Comparison of ENCODE assay signal across 1 cellular context in genomic region chr1:3070654-3071506, GRCh38.
TF ChIP-seq lines count a peak whose summit lies in the region.

No MANE protein-coding gene starts in this region.

TF ChIP-seq in HepG2, 621 proteins besides CTCF, POLR2A, EP300 and RAD21 (continued from another document):
- TF ChIP-seq ZFP91 (CRISPR knock-in tag; IDR thresholded peaks at IDR 0.05; ENCODE audit: borderline replicate concordance) (peak; percentile 79; the same call in 1 of the 2 replicates), NR2F2 (IDR thresholded peaks at IDR 0.05; ENCODE audit: borderline replicate concordance, low read depth) (peak; percentile 59; the same call in 1 of the 2 replicates), NFKB2 (CRISPR knock-in tag; IDR thresholded peaks at IDR 0.05; ENCODE audit: borderline replicate concordance) (no peak; the same call in 1 of the 2 replicates), HOXA3 (CRISPR knock-in tag; IDR thresholded peaks at IDR 0.05) (peak; percentile 44; the same call in 1 of the 2 replicates), SOX6 (IDR thresholded peaks at IDR 0.05) (no peak), SOX6 (CRISPR knock-in tag; IDR thresholded peaks at IDR 0.05) (peak; percentile 8; the same call in 1 of the 2 replicates), ZNF687 (CRISPR knock-in tag; IDR thresholded peaks at IDR 0.05) (peak; percentile 95)
